21 cellular contexts compared by ENCODE assay signal in the genomic region with DNA sequence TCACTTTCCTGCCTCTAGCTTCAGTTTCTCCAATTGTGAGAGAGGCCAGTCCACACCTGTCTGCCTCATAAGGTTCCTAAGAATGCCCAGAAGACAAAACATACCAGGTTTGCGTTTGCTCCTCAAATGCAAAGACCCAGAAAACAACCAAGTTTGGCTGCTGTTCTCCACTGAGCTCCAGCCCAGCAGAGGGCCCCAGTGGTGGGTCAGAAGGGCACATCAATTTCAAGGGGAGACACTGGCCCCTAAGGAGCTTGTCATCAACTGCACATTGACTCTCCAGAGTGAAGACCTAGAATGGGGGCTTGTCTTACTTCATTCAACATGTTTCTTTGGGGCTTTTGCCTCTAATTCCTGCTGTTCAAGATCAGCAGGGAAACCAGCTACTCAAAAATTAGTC.
"Had no signal": no experiment of that assay in that cellular context is flagged by ENCODE, and none has a peak within 500 bp of the region (broad histone marks: within the 10 kb centered on the region; RNA-seq: fewer than 3 reads in every experiment).

No MANE protein-coding gene starts in this region.

- H3K36me3 ChIP-seq: left ventricle myocardium inferior, lower lobe of right lung, neural progenitor cell, ovary, tibial nerve, upper lobe of right lung, vagina had no signal

- H3K9me3 Mint-ChIP-seq: memory B cell; natural killer cell treated with Interleukin-12 subunit alpha and Interleukin-12 subunit beta and Interleukin-15 and Interleukin-18, amount 100 ng/mL, for 72 hours; neural progenitor cell; stimulated activated naive CD8-positive, alpha-beta T cell treated with anti-CD3 and anti-CD28 coated beads, Interleukin-15, amount 100 ng/mL, for 72 hours had no signal

- H3K4me2 ChIP-seq: neural progenitor cell had no signal

- H3K4me1 Mint-ChIP-seq: memory B cell; stimulated activated naive B cell treated with anti-CD40 and anti-IgM and Interleukin-4, amounts not matched to agents 10 μg/mL and 1 μg/mL and 100 μg/mL, for 72 hours; stimulated activated naive CD8-positive, alpha-beta T cell treated with anti-CD3 and anti-CD28 coated beads, Interleukin-15, amount 100 ng/mL, for 72 hours had no signal

- H3K36me3 Mint-ChIP-seq: memory B cell; natural killer cell treated with Interleukin-12 subunit alpha and Interleukin-12 subunit beta and Interleukin-15 and Interleukin-18, amount 100 ng/mL, for 72 hours; neural progenitor cell; stimulated activated naive B cell treated with anti-CD40 and anti-IgM and Interleukin-4, amounts not matched to agents 10 μg/mL and 1 μg/mL and 100 μg/mL, for 72 hours had no signal

- H3K27ac Mint-ChIP-seq: memory B cell; natural killer cell treated with Interleukin-12 subunit alpha and Interleukin-12 subunit beta and Interleukin-15 and Interleukin-18, amount 100 ng/mL, for 72 hours; neural progenitor cell; stimulated activated naive B cell treated with anti-CD40 and anti-IgM and Interleukin-4, amounts not matched to agents 10 μg/mL and 1 μg/mL and 100 μg/mL, for 72 hours; stimulated activated naive CD8-positive, alpha-beta T cell treated with anti-CD3 and anti-CD28 coated beads, Interleukin-15, amount 100 ng/mL, for 72 hours had no signal

- DNase-seq: dermis blood vessel endothelial cell; erythroblast; foreskin keratinocyte; kidney; left cardiac atrium; left ventricle myocardium inferior; lower lobe of right lung; midbrain; nucleus accumbens; ovary; right cardiac atrium; stimulated activated CD4-positive, alpha-beta T cell treated with anti-CD3 and anti-CD28 coated beads, Interleukin-4, amount 100 ng/mL, for 24 hours; stimulated activated naive B cell treated with anti-CD40 and anti-IgM and Interleukin-4, amounts not matched to agents 10 μg/mL and 1 μg/mL and 100 μg/mL, for 72 hours; stimulated activated naive CD8-positive, alpha-beta T cell treated with anti-CD3 and anti-CD28 coated beads, Interleukin-15, amount 100 ng/mL, for 72 hours; testis; upper lobe of right lung had no signal

- H3K9me3 ChIP-seq: left ventricle myocardium inferior, lower lobe of right lung, ovary, testis, tibial nerve, upper lobe of right lung, vagina had no signal

- H3K4me3 Mint-ChIP-seq: memory B cell; natural killer cell treated with Interleukin-12 subunit alpha and Interleukin-12 subunit beta and Interleukin-15 and Interleukin-18, amount 100 ng/mL, for 72 hours; neural progenitor cell; stimulated activated naive B cell treated with anti-CD40 and anti-IgM and Interleukin-4, amounts not matched to agents 10 μg/mL and 1 μg/mL and 100 μg/mL, for 72 hours; stimulated activated naive CD8-positive, alpha-beta T cell treated with anti-CD3 and anti-CD28 coated beads, Interleukin-15, amount 100 ng/mL, for 72 hours had no signal

- H2AFZ ChIP-seq: neural progenitor cell had no signal

- H3K9ac ChIP-seq: neural progenitor cell had no signal

- H3K27me3 Mint-ChIP-seq: stimulated activated naive CD8-positive, alpha-beta T cell treated with anti-CD3 and anti-CD28 coated beads, Interleukin-15, amount 100 ng/mL, for 72 hours had no signal

- H3K4me3 ChIP-seq: left ventricle myocardium inferior, lower lobe of right lung, neural progenitor cell, ovary, testis, tibial nerve, upper lobe of right lung, vagina had no signal

- H3K4me1 ChIP-seq: foreskin keratinocyte, left ventricle myocardium inferior, lower lobe of right lung, testis, tibial nerve, upper lobe of right lung, vagina had no signal

- ATAC-seq: foreskin keratinocyte; left cardiac atrium; lower lobe of right lung; natural killer cell treated with Interleukin-12 subunit alpha and Interleukin-12 subunit beta and Interleukin-15 and Interleukin-18, amount 100 ng/mL, for 72 hours; right cardiac atrium; stimulated activated naive B cell treated with anti-CD40 and anti-IgM and Interleukin-4, amounts not matched to agents 10 μg/mL and 1 μg/mL and 100 μg/mL, for 72 hours; stimulated activated naive CD8-positive, alpha-beta T cell treated with anti-CD3 and anti-CD28 coated beads, Interleukin-15, amount 100 ng/mL, for 72 hours; upper lobe of right lung had no signal

- H3K27me3 ChIP-seq: neural progenitor cell, ovary, testis, tibial nerve, upper lobe of right lung, vagina had no signal

- H3K27ac ChIP-seq: foreskin keratinocyte, left ventricle myocardium inferior, lower lobe of right lung, neural progenitor cell, ovary, testis, tibial nerve, upper lobe of right lung, vagina had no signal
